In genomic region chr21:44780767-44781459, GRCh38 we compare ENCODE assay signal across 2 cellular contexts.
TF ChIP-seq lines count a peak whose summit lies in the region.

No MANE protein-coding gene starts in this region.

TF ChIP-seq in GM23338, 12 proteins besides CTCF, POLR2A, EP300 and RAD21:
- TF ChIP-seq ZNF462 (CRISPR knock-in tag; IDR thresholded peaks at IDR 0.05) (no peak), ETS1 (IDR thresholded peaks at IDR 0.05) (no peak), CREB1 (CRISPR knock-in tag; IDR thresholded peaks at IDR 0.05; ENCODE audit: low read depth) (no peak), NANOG (IDR thresholded peaks at IDR 0.05; ENCODE audit: borderline replicate concordance) (no peak)

TF ChIP-seq in H1, 55 proteins besides CTCF, POLR2A, EP300 and RAD21:
- TF ChIP-seq NRF1 (IDR thresholded peaks at IDR 0.05; ENCODE audit: low read depth, low read length) (no peak), POLR2AphosphoS5 (IDR thresholded peaks at IDR 0.05; ENCODE audit: low read depth, low read length) (no peak), CTBP2 (IDR thresholded peaks at IDR 0.05; ENCODE audit: borderline replicate concordance, insufficient read depth, insufficient read length, low read length) (no peak), RFX5 (IDR thresholded peaks at IDR 0.05; ENCODE audit: borderline replicate concordance, low read depth, low read length) (no peak), SP1 (IDR thresholded peaks at IDR 0.05; ENCODE audit: low read depth, low read length) (no peak), ATF2 (IDR thresholded peaks at IDR 0.05; ENCODE audit: low read length) (no peak), KDM4A (IDR thresholded peaks at IDR 0.05; ENCODE audit: low read depth, low read length, severe bottlenecking) (no peak), CBX5 (IDR thresholded peaks at IDR 0.05; ENCODE audit: low read depth, low read length) (no peak), CHD2 (IDR thresholded peaks at IDR 0.05; ENCODE audit: low read length) (no peak)
